25 cellular contexts compared by ENCODE assay signal in genomic region chr5:174430940-174431339, GRCh38.
"Had no signal": no experiment of that assay in that cellular context is flagged by ENCODE, and none has a peak within 500 bp of the region (broad histone marks: within the 10 kb centered on the region; RNA-seq: fewer than 3 reads in every experiment).

No MANE protein-coding gene starts in this region.

- H3K36me3 ChIP-seq: colonic mucosa, esophagus squamous epithelium, neutrophil, prostate gland, right atrium auricular region, stomach, thyroid gland had no signal

- H3K4me1 ChIP-seq: colonic mucosa, prostate gland, right atrium auricular region, thyroid gland had no signal

- H3K27me3 ChIP-seq: colonic mucosa, right atrium auricular region, thyroid gland had no signal

- H3K9me3 ChIP-seq: colonic mucosa, esophagus squamous epithelium, mucosa of descending colon, neutrophil, prostate gland, right atrium auricular region, stomach, thyroid gland had no signal

- H3K4me3 Mint-ChIP-seq: dendritic cell treated with granulocyte-macrophage colony-stimulating factor and Interleukin-4, amounts not matched to agents 40 ng/mL and 50 ng/mL, for 4 days; immature natural killer cell; memory B cell; mesothelial cell of epicardium; naive B cell; natural killer cell treated with Interleukin-12 subunit alpha and Interleukin-12 subunit beta and Interleukin-15 and Interleukin-18, amount 100 ng/mL, for 72 hours; neural crest cell; stimulated activated effector memory CD8-positive, alpha-beta T cell treated with anti-CD3 and anti-CD28 coated beads, Interleukin-12 subunit alpha, Interleukin-12 subunit beta, amount 100 ng/mL, for 72 hours; type B pancreatic cell had no signal

- H3K4me1 Mint-ChIP-seq: immature natural killer cell; memory B cell; naive B cell; neural crest cell; stimulated activated effector memory CD8-positive, alpha-beta T cell treated with anti-CD3 and anti-CD28 coated beads, Interleukin-12 subunit alpha, Interleukin-12 subunit beta, amount 100 ng/mL, for 72 hours had no signal

- H3K27ac Mint-ChIP-seq: dendritic cell treated with granulocyte-macrophage colony-stimulating factor and Interleukin-4, amounts not matched to agents 40 ng/mL and 50 ng/mL, for 4 days; immature natural killer cell; memory B cell; mesothelial cell of epicardium; natural killer cell treated with Interleukin-12 subunit alpha and Interleukin-12 subunit beta and Interleukin-15 and Interleukin-18, amount 100 ng/mL, for 72 hours; stimulated activated effector memory CD8-positive, alpha-beta T cell treated with anti-CD3 and anti-CD28 coated beads, Interleukin-12 subunit alpha, Interleukin-12 subunit beta, amount 100 ng/mL, for 72 hours; type B pancreatic cell had no signal

- H3K9me3 Mint-ChIP-seq: dendritic cell treated with granulocyte-macrophage colony-stimulating factor and Interleukin-4, amounts not matched to agents 40 ng/mL and 50 ng/mL, for 4 days; immature natural killer cell; memory B cell; mesothelial cell of epicardium; natural killer cell treated with Interleukin-12 subunit alpha and Interleukin-12 subunit beta and Interleukin-15 and Interleukin-18, amount 100 ng/mL, for 72 hours; neural crest cell; stimulated activated effector memory CD8-positive, alpha-beta T cell treated with anti-CD3 and anti-CD28 coated beads, Interleukin-12 subunit alpha, Interleukin-12 subunit beta, amount 100 ng/mL, for 72 hours had no signal

- H3K27ac ChIP-seq: colonic mucosa, esophagus squamous epithelium, neutrophil, prostate gland, right atrium auricular region, stomach, thyroid gland had no signal

- ATAC-seq: left ventricle myocardium superior; mucosa of descending colon; natural killer cell treated with Interleukin-12 subunit alpha and Interleukin-12 subunit beta and Interleukin-15 and Interleukin-18, amount 100 ng/mL, for 72 hours; sciatic nerve; stimulated activated effector memory CD8-positive, alpha-beta T cell treated with anti-CD3 and anti-CD28 coated beads, Interleukin-12 subunit alpha, Interleukin-12 subunit beta, amount 100 ng/mL, for 72 hours had no signal

- H3K36me3 Mint-ChIP-seq: immature natural killer cell; memory B cell; mesothelial cell of epicardium; naive B cell; natural killer cell treated with Interleukin-12 subunit alpha and Interleukin-12 subunit beta and Interleukin-15 and Interleukin-18, amount 100 ng/mL, for 72 hours; stimulated activated effector memory CD8-positive, alpha-beta T cell treated with anti-CD3 and anti-CD28 coated beads, Interleukin-12 subunit alpha, Interleukin-12 subunit beta, amount 100 ng/mL, for 72 hours; type B pancreatic cell had no signal

- H3K4me3 ChIP-seq: colonic mucosa, esophagus squamous epithelium, lung, mucosa of descending colon, prostate gland, right atrium auricular region, stomach, thyroid gland had no signal

- DNase-seq: colonic mucosa; effector memory CD4-positive, alpha-beta T cell; esophagus squamous epithelium; hypothalamus; immature natural killer cell; left ventricle myocardium superior; mucosa of descending colon; naive B cell; stimulated activated CD4-positive, alpha-beta T cell treated with anti-CD3 and anti-CD28 coated beads, Interleukin-2, amount 100 ng/mL, for 24 hours; stimulated activated CD4-positive, alpha-beta T cell treated with anti-CD3 and anti-CD28 coated beads, Interleukin-4, amount 100 ng/mL, for 24 hours; stimulated activated naive CD4-positive, alpha-beta T cell treated with Interleukin-2 at 50 U/mL for 16 hours; stomach; thyroid gland had no signal

- H3K27me3 Mint-ChIP-seq: dendritic cell treated with granulocyte-macrophage colony-stimulating factor and Interleukin-4, amounts not matched to agents 40 ng/mL and 50 ng/mL, for 4 days had no signal
